8 cellular contexts compared by ENCODE assay signal in genomic region chr12:56628671-56629458, GRCh38. TPM values are rescaled to one million over a fixed set of nuclear protein-coding genes. Genes with fewer than 3 reads are reported as not detected.
DNase-seq lines count a peak whose midpoint lies in the region; ATAC-seq lines count a peak whose summit lies in the region.

No MANE protein-coding gene starts in this region.

- DNase-seq in DMS53 treated with DMSO at 0.1 percent for 48 hours (lab: John Stamatoyannopoulos, UW; ENCODE audit: unreplicated experiment) = peak; percentile 28
- DNase-seq in HS-5 (ENCODE audit: low read depth) = peak; percentile 37
- DNase-seq in SW480 (ENCODE audit: low spot score) = peak; percentile 52
- peak in 40 of 56 donors; percentile 7 to 73 (median 39) for DNase-seq in amygdala (lab: John Stamatoyannopoulos, UW)
- DNase-seq in left ventricle myocardium superior = peak; percentile 76
- peak; percentile 70 for DNase-seq in pons (ENCODE audit: low spot score)

- ATAC-seq in left ventricle myocardium superior (peak; percentile 35), GM21367 (IDR thresholded peaks at IDR 0.05; ENCODE audit: unreplicated experiment) (no peak), HG02938 (IDR thresholded peaks at IDR 0.05; ENCODE audit: unreplicated experiment) (no peak)

- intact Hi-C loops in left ventricle myocardium superior (cut with micrococcal nuclease) = no loop called here

RNA-seq across cellular contexts. Expression of gene BAZ2A, which starts 1.3 kb away (rescaled TPM):
- total RNA-seq in left ventricle myocardium superior = 34.7 TPM

RNA-seq across cellular contexts. Expression of gene ATP5F1B, which starts 16.9 kb away (rescaled TPM):
- total RNA-seq in left ventricle myocardium superior = 3,327 TPM

RNA-seq across cellular contexts. Expression of gene PTGES3, which starts 59.2 kb away (rescaled TPM):
- 137 TPM for total RNA-seq in left ventricle myocardium superior
